18 cellular contexts compared by ENCODE assay signal in genomic region chr3:52223449-52224408, GRCh38. TPM values are rescaled to one million over a fixed set of nuclear protein-coding genes. Genes with fewer than 3 reads are reported as not detected.
DNase-seq lines count a peak whose midpoint lies in the region; ATAC-seq, FAIRE-seq and TF ChIP-seq lines count a peak whose summit lies in the region.
"Had no signal": no experiment of that assay in that cellular context is flagged by ENCODE, and none has a peak within 500 bp of the region (broad histone marks: within the 10 kb centered on the region; RNA-seq: fewer than 3 reads in every experiment).

No MANE protein-coding gene starts in this region.

- CTCF ChIA-PET in activated naive CD4-positive, alpha-beta T cell treated with anti-CD3 and anti-CD28 coated beads for 36 hours (lab: Charles Lee): interaction anchor here (0.6 to 14.1 kb wide), 8 partner anchors 7 to 188 kb away, joined by 3 to 314 read pairs (median 8); partner anchors contain the start of gene TWF2

- TF ChIP-seq CTCF in SU-DHL-6 (IDR thresholded peaks at IDR 0.05; ENCODE audit: insufficient read depth, low read length, poor library complexity, severe bottlenecking): no peak

- H3K9me3 Mint-ChIP-seq in activated naive CD4-positive, alpha-beta T cell treated with anti-CD3 and anti-CD28 coated beads for 36 hours: no peaks in the 10 kb centered on the region

- H3K79me2 ChIP-seq in SU-DHL-6 (ENCODE audit: insufficient read depth, low read length): peaks cover 28% of the 10 kb centered on the region

- peak overlapping the region; percentile 83 for H3K4me2 ChIP-seq in SU-DHL-6 (ENCODE audit: low read depth, low read length, poor library complexity, severe bottlenecking)

- peak; percentile 3 for DNase-seq in activated naive CD4-positive, alpha-beta T cell treated with anti-CD3 and anti-CD28 coated beads for 36 hours
- DNase-seq in activated naive CD4-positive, alpha-beta T cell treated with Interleukin-2 at 50 U/mL for 16 hours: no peak
- DNase-seq in ecto neural progenitor cell (ENCODE audit: low spot score) (peak; percentile 38), H54 (ENCODE audit: insufficient read length, low spot score) (no peak), G401 (ENCODE audit: low spot score) (no peak)
- DNase-seq: GM23248; NCI-H2107; NCI-H748 treated with DMSO at 0.1 percent for 48 hours; RPMI8226; stimulated activated CD4-positive, alpha-beta T cell treated with anti-CD3 and anti-CD28 coated beads, Interleukin-2, amount 100 ng/mL, for 24 hours; T1000 had no signal

- H3K27me3 ChIP-seq in SU-DHL-6 (ENCODE audit: low read length) (no peaks in the 10 kb centered on the region), thymus (ENCODE audit: control insufficient read depth, insufficient read depth) (no peaks in the 10 kb centered on the region)

- peak overlapping the region; percentile 53 for H3K27ac Mint-ChIP-seq in activated naive CD4-positive, alpha-beta T cell treated with anti-CD3 and anti-CD28 coated beads for 36 hours

- H3K4me1 ChIP-seq in thymus (ENCODE audit: control insufficient read depth, insufficient read depth, low read length): peaks cover 57% of the 10 kb centered on the region

- H3K4me1 Mint-ChIP-seq in activated naive CD4-positive, alpha-beta T cell treated with anti-CD3 and anti-CD28 coated beads for 36 hours (ENCODE audit: low read depth): peaks cover 72% of the 10 kb centered on the region

- H3K36me3 ChIP-seq in SU-DHL-6 (ENCODE audit: low read length) (no peaks in the 10 kb centered on the region), thymus (ENCODE audit: control insufficient read depth, insufficient read depth) (peaks cover 25% of the 10 kb centered on the region)

- no peaks in the 10 kb centered on the region for H3K9me2 ChIP-seq in SU-DHL-6 (replicated peaks; ENCODE audit: insufficient read depth, low read length)

- H3K4me3 ChIP-seq in SU-DHL-6 (ENCODE audit: insufficient read depth, low read length, poor library complexity, severe bottlenecking) (peak overlapping the region; percentile 73), thymus (ENCODE audit: low read length) (no peak overlapping the region)
- H3K4me3 ChIP-seq: GM23248 had no signal

- no peaks in the 10 kb centered on the region for H3K36me3 Mint-ChIP-seq in activated naive CD4-positive, alpha-beta T cell treated with anti-CD3 and anti-CD28 coated beads for 36 hours (ENCODE audit: low read depth)

- no peaks in the 10 kb centered on the region for H4K20me1 ChIP-seq in SU-DHL-6 (ENCODE audit: low read depth, low read length)

- ATAC-seq in HG02678 (IDR thresholded peaks at IDR 0.05; ENCODE audit: unreplicated experiment): no peak
- ATAC-seq: right cardiac atrium had no signal

- no peaks in the 10 kb centered on the region for H3K27me3 Mint-ChIP-seq in activated naive CD4-positive, alpha-beta T cell treated with anti-CD3 and anti-CD28 coated beads for 36 hours (ENCODE audit: low read depth)

- in situ Hi-C loops in G401 (cut with HindIII; ENCODE audit: low sequenced_read_pairs): no loop called here

- no peak for TF ChIP-seq POLR2A in H54 (IDR thresholded peaks at IDR 0.05; ENCODE audit: low read depth, low read length)

- intact Hi-C loops in activated naive CD4-positive, alpha-beta T cell treated with anti-CD3 and anti-CD28 coated beads for 36 hours (cut with micrococcal nuclease): loop anchor here (10.0 kb wide), 1 partner anchor 169 kb away; the partner anchor contains the start of gene DUSP7

- H3K27ac ChIP-seq in SU-DHL-6 (ENCODE audit: low read depth, low read length) (peak overlapping the region; percentile 89; the same call in 1 of the 2 replicates), thymus (ENCODE audit: low read depth) (peak overlapping the region; percentile 82)
- H3K27ac ChIP-seq: GM23248 had no signal

- H3K4me3 Mint-ChIP-seq in activated naive CD4-positive, alpha-beta T cell treated with anti-CD3 and anti-CD28 coated beads for 36 hours: no peak overlapping the region

- H3K9me3 ChIP-seq in SU-DHL-6 (ENCODE audit: insufficient read depth, low read length): no peaks in the 10 kb centered on the region
- H3K9me3 ChIP-seq in thymus (ENCODE audit: control insufficient read depth): no peaks in the 10 kb centered on the region

- H3K9ac ChIP-seq in SU-DHL-6 (ENCODE audit: low read length): peak overlapping the region; percentile 79
- H3K9ac ChIP-seq: GM23248 had no signal

- H2AFZ ChIP-seq in SU-DHL-6 (ENCODE audit: low read depth, low read length, severe bottlenecking): no peak overlapping the region
- H2AFZ ChIP-seq: GM23248 had no signal

- 98% methylated on average over 32 of the region's 32 CpGs for WGBS in thymus

- peaks cover 12% of the 10 kb centered on the region for H3F3A ChIP-seq in SU-DHL-6 (ENCODE audit: insufficient read depth)

- no peak for FAIRE-seq in H54 (lab: Jason Lieb, UNC)
- FAIRE-seq: endothelial cell of umbilical vein, frontal cortex had no signal

RNA-seq across cellular contexts. Expression of gene TLR9, which starts 1.7 kb away (rescaled TPM):
- total RNA-seq in activated naive CD4-positive, alpha-beta T cell treated with anti-CD3 and anti-CD28 coated beads for 36 hours: under 1 TPM; 0.62 to 0.89 TPM
- polyA plus RNA-seq in thymus: 0.59 TPM
- total RNA-seq in G401 (2014; rRNA removed; shearing (Covaris generic)): 0.07 TPM in 1 of 2 replicates, not detected in the other
- total RNA-seq: endothelial cell of umbilical vein, frontal cortex, GM23248 had no signal
- polyA plus RNA-seq: endothelial cell of umbilical vein, GM23248, neural cell had no signal

RNA-seq across cellular contexts. Expression of gene TWF2, which starts 15.2 kb away (rescaled TPM):
- total RNA-seq in activated naive CD4-positive, alpha-beta T cell treated with anti-CD3 and anti-CD28 coated beads for 36 hours: 10 to 100 TPM; 89.1 to 91.3 TPM
- polyA plus RNA-seq in thymus: 62.6 TPM
- total RNA-seq in G401 (2014; rRNA removed; shearing (Covaris generic)): 237 and 258 TPM in 2 replicates

RNA-seq across cellular contexts. Expression of gene PPM1M, which starts 21.8 kb away (rescaled TPM):
- 100 to 1,000 TPM; 107 to 108 TPM for total RNA-seq in activated naive CD4-positive, alpha-beta T cell treated with anti-CD3 and anti-CD28 coated beads for 36 hours
- 65.0 TPM for polyA plus RNA-seq in thymus
- 0.43 and 1.4 TPM in 2 replicates for total RNA-seq in G401 (2014; rRNA removed; shearing (Covaris generic))

RNA-seq across cellular contexts. Expression of gene ALAS1, which starts 25.8 kb away (rescaled TPM):
- total RNA-seq in activated naive CD4-positive, alpha-beta T cell treated with anti-CD3 and anti-CD28 coated beads for 36 hours: 10 to 100 TPM; 35.7 to 37.8 TPM
- 22.8 TPM for polyA plus RNA-seq in thymus
- 66.7 and 73.0 TPM in 2 replicates for total RNA-seq in G401 (2014; rRNA removed; shearing (Covaris generic))

RNA-seq across cellular contexts. Expression of gene WDR82, which starts 54.7 kb away (rescaled TPM):
- 100 to 1,000 TPM; 176 to 177 TPM for total RNA-seq in activated naive CD4-positive, alpha-beta T cell treated with anti-CD3 and anti-CD28 coated beads for 36 hours
- polyA plus RNA-seq in thymus: 47.4 TPM
- 89.2 and 115 TPM in 2 replicates for total RNA-seq in G401 (2014; rRNA removed; shearing (Covaris generic))

Comparison
In these comparisons a context has a peak if more than half of its experiments do, and no peak if none do; other contexts are left out.
1. DNase-seq: peak in activated naive CD4-positive, alpha-beta T cell treated with anti-CD3 and anti-CD28 coated beads for 36 hours (single experiment) and ecto neural progenitor cell (single experiment); none in activated naive CD4-positive, alpha-beta T cell treated with Interleukin-2 at 50 U/mL for 16 hours (single experiment), H54 (single experiment) and G401 (single experiment).
2. RNA of gene PPM1M, which starts 21.8 kb away (total RNA-seq): 107 to 108 TPM in activated naive CD4-positive, alpha-beta T cell treated with anti-CD3 and anti-CD28 coated beads for 36 hours; 0.43 to 1.4 TPM in G401; every median in the first group is over 10 times any median in the second.